8 cellular contexts compared by ENCODE assay signal in the genomic region with DNA sequence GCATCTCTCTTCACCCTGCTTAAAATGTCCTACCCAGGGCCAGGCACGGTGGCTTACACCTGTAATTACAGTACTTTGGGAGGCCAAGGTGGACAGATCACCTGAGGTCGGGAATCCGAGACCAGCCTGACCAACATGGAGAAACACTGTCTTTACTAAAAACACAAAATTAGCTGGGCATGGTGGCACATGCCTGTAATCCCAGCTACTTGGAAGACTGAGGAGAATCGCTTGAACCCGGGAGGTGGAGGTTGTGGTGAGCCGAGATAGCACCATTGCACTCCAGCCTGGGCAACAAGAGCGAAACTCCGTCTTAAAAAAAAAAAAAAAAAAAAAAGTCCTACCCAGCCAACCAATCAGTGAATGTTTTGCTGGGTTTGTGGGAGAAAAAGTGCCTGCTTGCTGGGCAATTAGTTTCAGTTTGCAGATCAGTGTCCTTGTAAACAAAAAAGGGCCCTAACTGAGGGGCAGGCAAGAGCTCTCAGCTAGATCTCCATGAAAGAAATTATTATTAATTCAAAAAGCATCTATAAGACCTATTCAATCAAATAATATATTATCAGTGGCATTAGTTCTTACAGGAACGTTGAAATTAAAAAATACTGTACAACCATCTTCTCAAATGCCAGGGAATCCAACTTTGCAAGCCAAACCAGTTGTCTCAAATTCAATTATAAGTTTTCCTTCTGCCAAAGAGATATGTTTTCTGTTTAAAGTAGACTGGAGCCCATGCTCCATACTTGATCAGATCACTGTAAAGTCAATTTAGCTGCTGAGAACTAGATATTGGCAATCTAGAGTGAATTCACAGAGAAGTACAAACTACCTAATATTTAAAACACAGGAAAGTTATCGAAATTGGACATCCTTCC. TPM values are rescaled to one million over a fixed set of nuclear protein-coding genes. Genes with fewer than 3 reads are reported as not detected.
DNase-seq lines count a peak whose midpoint lies in the region; ATAC-seq and TF ChIP-seq lines count a peak whose summit lies in the region.

No MANE protein-coding gene starts in this region.

- peak overlapping the region; percentile 47 to 60 for H3K9ac ChIP-seq in mucosa of rectum (ENCODE audit: low read depth in 1 of 2, low read length in 2 of 2)

- H3K27me3 ChIP-seq in mucosa of rectum (ENCODE audit: control insufficient read depth in 2 of 2, insufficient read depth in 2 of 2, low read length in 2 of 2), result no peaks in the 10 kb centered on the region

- peak overlapping the region; percentile 96 for H3K27ac Mint-ChIP-seq in central memory CD8-positive, alpha-beta T cell (ENCODE audit: low read depth)
- H3K27ac Mint-ChIP-seq in nephron progenitor cell (no peak overlapping the region), endothelial cell (ENCODE audit: unreplicated experiment) (no peak overlapping the region)

- no peaks in the 10 kb centered on the region for H3K27me3 Mint-ChIP-seq in central memory CD8-positive, alpha-beta T cell
- H3K27me3 Mint-ChIP-seq in nephron progenitor cell (ENCODE audit: low read depth, poor library complexity) (peaks cover 35% of the 10 kb centered on the region), endothelial cell (ENCODE audit: unreplicated experiment) (no peaks in the 10 kb centered on the region)

- H3K9me3 Mint-ChIP-seq in central memory CD8-positive, alpha-beta T cell, result no peaks in the 10 kb centered on the region
- H3K9me3 Mint-ChIP-seq in nephron progenitor cell (no peaks in the 10 kb centered on the region), endothelial cell (ENCODE audit: unreplicated experiment) (no peaks in the 10 kb centered on the region)

- peak; percentile 43 for DNase-seq in activated T-cell treated with anti-CD3 and anti-CD28 coated beads, Interleukin-2, amount 50 U/mL, for 1 hour
- DNase-seq in activated T-cell treated with anti-CD3 and anti-CD28 coated beads for 4 hours (no peak), RKO (ENCODE audit: low spot score) (peak; percentile 91), nephron progenitor cell (no peak), endothelial cell (ENCODE audit: low spot score) (no peak)
- peak in 1 of 2 donors; percentile 16 for DNase-seq in central memory CD8-positive, alpha-beta T cell (ENCODE audit: low spot score in 2 of 2)

- peak overlapping the region; percentile 57 to 59 for H3K4me3 ChIP-seq in mucosa of rectum (ENCODE audit: low read length in 2 of 2)

- peaks cover 48% of the 10 kb centered on the region for H3K4me1 Mint-ChIP-seq in central memory CD8-positive, alpha-beta T cell
- peaks cover 44% of the 10 kb centered on the region for H3K4me1 Mint-ChIP-seq in nephron progenitor cell
- peaks cover 3% of the 10 kb centered on the region for H3K4me1 Mint-ChIP-seq in endothelial cell (ENCODE audit: unreplicated experiment)

- H3K9me3 ChIP-seq in mucosa of rectum (ENCODE audit: control insufficient read depth in 2 of 2, low read length in 2 of 2), result no peaks in the 10 kb centered on the region

- peaks cover 7% of the 10 kb centered on the region for H3K36me3 Mint-ChIP-seq in central memory CD8-positive, alpha-beta T cell (ENCODE audit: insufficient read depth)
- H3K36me3 Mint-ChIP-seq in nephron progenitor cell (ENCODE audit: low read depth) (no peaks in the 10 kb centered on the region), endothelial cell (ENCODE audit: low read depth, unreplicated experiment) (no peaks in the 10 kb centered on the region)

- H3K4me3 Mint-ChIP-seq in central memory CD8-positive, alpha-beta T cell, result peak overlapping the region; percentile 94
- H3K4me3 Mint-ChIP-seq in nephron progenitor cell (no peak overlapping the region), endothelial cell (ENCODE audit: unreplicated experiment) (no peak overlapping the region)

- ATAC-seq in central memory CD8-positive, alpha-beta T cell (replicated peaks; ENCODE audit: extremely low read depth, poor library complexity, severe bottlenecking), result no peak
- no peak for ATAC-seq in HG03108 (IDR thresholded peaks at IDR 0.05; ENCODE audit: unreplicated experiment)

- H3K4me1 ChIP-seq in mucosa of rectum (ENCODE audit: control insufficient read depth in 2 of 2, insufficient read depth in 2 of 2, low read length in 2 of 2), result peaks cover 18 to 30% of the 10 kb centered on the region in 2 donors

- H3K36me3 ChIP-seq in mucosa of rectum (ENCODE audit: control insufficient read depth in 2 of 2, insufficient read depth in 2 of 2, low read length in 2 of 2), result no peaks in the 10 kb centered on the region

- TF ChIP-seq CTCF in nephron progenitor cell (IDR thresholded peaks at IDR 0.05) (no peak), endothelial cell (IDR thresholded peaks at IDR 0.05; ENCODE audit: unreplicated experiment) (no peak)

- H3K27ac ChIP-seq in mucosa of rectum (ENCODE audit: low read depth in 2 of 2, low read length in 2 of 2), result peak overlapping the region; percentile 37 to 49

RNA-seq across cellular contexts. Expression of a gene that starts 3.9 kb away (rescaled TPM):
- total RNA-seq in endothelial cell (ENCODE audit: unreplicated experiment), result 2.6 TPM

Comparison
In these comparisons a context has a peak if more than half of its experiments do, and no peak if none do; other contexts are left out.
1. DNase-seq: peak in activated T-cell treated with anti-CD3 and anti-CD28 coated beads, Interleukin-2, amount 50 U/mL, for 1 hour (single experiment) and RKO (single experiment); none in activated T-cell treated with anti-CD3 and anti-CD28 coated beads for 4 hours (single experiment), nephron progenitor cell (single experiment) and endothelial cell (single experiment).